ENCODE assay signal across 27 cellular contexts in the genomic region with DNA sequence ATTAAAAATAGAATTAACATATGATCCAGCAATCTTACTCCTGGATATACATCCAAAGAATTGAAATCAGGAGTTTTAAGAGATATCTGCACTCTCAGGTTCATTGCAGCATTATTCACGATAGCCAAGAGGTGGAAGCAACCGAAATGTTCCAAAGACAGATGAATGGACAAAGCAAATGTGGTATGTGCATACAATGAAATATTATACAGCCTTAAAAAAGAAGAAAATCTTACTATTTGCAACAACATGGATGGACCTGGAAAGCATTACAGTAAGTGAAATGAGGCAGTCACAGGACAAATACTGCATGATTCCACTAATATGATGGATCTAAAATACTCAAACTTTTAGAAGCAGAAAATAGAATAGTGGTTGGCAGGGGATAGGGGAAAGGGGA.
"Had no signal": no experiment of that assay in that cellular context is flagged by ENCODE, and none has a peak within 500 bp of the region (broad histone marks: within the 10 kb centered on the region; RNA-seq: fewer than 3 reads in every experiment).

No MANE protein-coding gene starts in this region.

- H3K4me1 ChIP-seq: stomach, suprapubic skin, testis, thyroid gland, tibial artery, tibial nerve, transverse colon, upper lobe of left lung, upper lobe of right lung, vagina had no signal

- FAIRE-seq: urothelium cell line had no signal

- H3K27ac ChIP-seq: stomach, suprapubic skin, testis, thoracic aorta, thyroid gland, tibial artery, tibial nerve, transverse colon, upper lobe of left lung, upper lobe of right lung, vagina had no signal

- H3K4me3 ChIP-seq: stomach, suprapubic skin, testis, thoracic aorta, thyroid gland, tibial artery, tibial nerve, transverse colon, upper lobe of left lung, upper lobe of right lung, uterus, vagina had no signal

- H3K36me3 ChIP-seq: stomach, suprapubic skin, thoracic aorta, thyroid gland, tibial artery, tibial nerve, transverse colon, upper lobe of left lung, upper lobe of right lung, uterus, vagina had no signal

- H3K9me3 ChIP-seq: stomach, suprapubic skin, testis, thoracic aorta, thyroid gland, tibial artery, transverse colon, upper lobe of left lung, upper lobe of right lung, uterus, vagina had no signal

- DNase-seq: stimulated activated CD4-positive, alpha-beta T cell treated with anti-CD3 and anti-CD28 coated beads, Interleukin-2, amount 100 ng/mL, for 48 hours; stimulated activated CD4-positive, alpha-beta T cell treated with anti-CD3 and anti-CD28 coated beads, Interleukin-4, amount 100 ng/mL, for 1 hour; stimulated activated CD4-positive, alpha-beta T cell treated with anti-CD3 and anti-CD28 coated beads, Interleukin-4, amount 100 ng/mL, for 24 hours; stimulated activated CD4-positive, alpha-beta T cell treated with anti-CD3 and anti-CD28 coated beads, Interleukin-4, amount 100 ng/mL, for 4 hours; stimulated activated CD8-positive, alpha-beta memory T cell treated with anti-CD3 and anti-CD28 coated beads, Interleukin-4, amount 100 ng/mL, for 48 hours; stimulated activated naive B cell treated with anti-CD40 and anti-IgM and Interleukin-4, amounts not matched to agents 10 μg/mL and 1 μg/mL and 100 μg/mL, for 72 hours; stimulated activated naive CD4-positive, alpha-beta T cell; stimulated activated naive CD4-positive, alpha-beta T cell treated with Interleukin-2 at 50 U/mL for 16 hours; stimulated activated naive CD8-positive, alpha-beta T cell treated with anti-CD3 and anti-CD28 coated beads, Interleukin-15, amount 100 ng/mL, for 72 hours; stimulated activated naive CD8-positive, alpha-beta T cell treated with anti-CD3 and anti-CD28 coated beads, Interleukin-15, Interleukin-2, amounts not matched to agents 100 U/mL and 50 U/mL, for 24 hours; stomach; substantia nigra; testis; thyroid gland; tibial artery; transverse colon; trophoblast cell; upper lobe of left lung; upper lobe of right lung; uterus had no signal

- H3K27me3 ChIP-seq: suprapubic skin, testis, thyroid gland, tibial nerve, transverse colon, upper lobe of left lung, uterus, vagina had no signal

- ATAC-seq: stimulated activated effector memory CD8-positive, alpha-beta T cell treated with anti-CD3 and anti-CD28 coated beads, Interleukin-12 subunit alpha, Interleukin-12 subunit beta, amount 100 ng/mL, for 72 hours; stimulated activated memory B cell treated with anti-CD40 and anti-IgM and Interleukin-4, amounts not matched to agents 10 μg/mL and 1 μg/mL and 100 μg/mL, for 72 hours; stimulated activated naive B cell treated with anti-CD40 and anti-IgM and Interleukin-4, amounts not matched to agents 10 μg/mL and 1 μg/mL and 100 μg/mL, for 72 hours; stimulated activated naive CD8-positive, alpha-beta T cell treated with anti-CD3 and anti-CD28 coated beads, Interleukin-15, amount 100 ng/mL, for 72 hours; stimulated activated naive CD8-positive, alpha-beta T cell treated with anti-CD3 and anti-CD28 coated beads, Interleukin-15, Interleukin-2, amounts not matched to agents 100 U/mL and 50 U/mL, for 24 hours; upper lobe of right lung had no signal
